In the genomic region with DNA sequence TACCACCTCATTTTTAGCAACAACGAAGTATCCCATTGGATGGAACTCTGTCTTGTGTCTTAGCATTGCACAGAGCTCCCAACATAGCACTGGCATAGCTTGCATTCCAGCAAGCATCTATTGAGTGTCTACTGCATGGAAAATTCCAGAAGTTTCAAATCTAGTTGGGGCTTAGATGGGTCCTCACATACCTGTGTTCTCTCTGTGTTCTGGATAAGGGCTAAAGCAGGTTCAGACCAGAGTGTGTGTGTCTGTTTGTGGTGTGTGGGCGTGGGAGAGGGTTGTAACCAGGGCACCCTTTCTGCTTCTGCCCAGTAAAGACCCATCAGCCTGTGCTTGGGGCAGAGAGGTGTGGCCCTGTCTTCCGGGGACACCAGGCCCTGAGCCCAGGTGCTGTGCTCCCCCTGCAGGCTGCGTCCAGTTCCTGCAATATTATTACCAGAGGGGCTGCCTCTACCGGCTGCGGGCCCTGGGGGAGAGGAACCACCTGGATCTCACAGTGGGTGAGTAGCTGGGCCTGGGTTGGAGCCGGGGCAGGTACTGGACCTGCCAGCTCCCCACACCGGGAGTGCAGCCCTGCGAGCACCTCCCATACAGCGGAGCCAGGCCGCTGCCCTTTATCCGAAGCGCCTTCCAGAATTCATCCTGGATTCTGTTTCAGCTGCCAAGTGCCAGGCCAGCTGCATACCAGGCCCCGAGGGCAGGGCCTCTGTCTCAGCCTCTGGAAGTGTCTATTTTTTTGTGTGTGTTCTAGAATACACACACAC, we compare ENCODE assay signal across 8 cellular contexts. TPM values are rescaled to one million over a fixed set of nuclear protein-coding genes. Genes with fewer than 3 reads are reported as not detected.
DNase-seq lines count a peak whose midpoint lies in the region; ATAC-seq and TF ChIP-seq lines count a peak whose summit lies in the region.

No MANE protein-coding gene starts in this region.

- no peaks in the 10 kb centered on the region for H3K36me3 ChIP-seq in right lobe of liver

- H3K36me3 Mint-ChIP-seq in activated B cell treated with CpG ODN at 0.5 μM for 24 hours (ENCODE audit: low read depth): peaks cover 4% of the 10 kb centered on the region
- H3K36me3 Mint-ChIP-seq in central memory CD8-positive, alpha-beta T cell (ENCODE audit: insufficient read depth): peaks cover 10% of the 10 kb centered on the region

- intact Hi-C loops in activated B cell treated with CpG ODN at 0.5 μM for 24 hours (cut with micrococcal nuclease) (loop anchor here (1.0 to 5.0 kb wide), 5 partner anchors 60 to 281 kb away; a partner anchor contains a TSS), right lobe of liver (cut with DNase I) (loop anchor here (5.0 kb wide), 1 partner anchor 71 kb away; no protein-coding TSS in a partner anchor)

- peak; percentile 75 for ATAC-seq in GM18498 (IDR thresholded peaks at IDR 0.05; ENCODE audit: unreplicated experiment)
- peak; percentile 66 for ATAC-seq in HG03039 (IDR thresholded peaks at IDR 0.05; ENCODE audit: unreplicated experiment)
- peak; percentile 91 for ATAC-seq in activated B cell treated with CpG ODN at 0.5 μM for 24 hours (ENCODE audit: low read depth)
- ATAC-seq in central memory CD8-positive, alpha-beta T cell (replicated peaks; ENCODE audit: extremely low read depth, poor library complexity, severe bottlenecking): peak; percentile 76
- peak; percentile 91 to 95 (median 92) for ATAC-seq in right lobe of liver

- 15% methylated on average over 3 of the region's 14 CpGs for WGBS in right lobe of liver (ENCODE audit: insufficient coverage, low coverage, low lambda C conversion rate, missing lambda C conversion rate)

- no peak overlapping the region for H3K27ac ChIP-seq in right lobe of liver

- POLR2A ChIA-PET in activated B cell treated with CpG ODN at 0.5 μM for 24 hours (lab: Charles Lee): interaction anchor here (0.5 to 33.0 kb wide), 4 partner anchors 29 to 275 kb away, joined by 3 to 1155 read pairs (median 3); a partner anchor contains a TSS

- H3K4me3 ChIP-seq in right lobe of liver: no peak overlapping the region

- no peaks in the 10 kb centered on the region for H3K9me3 ChIP-seq in right lobe of liver

- no peak overlapping the region for H3K4me3 Mint-ChIP-seq in activated B cell treated with CpG ODN at 0.5 μM for 24 hours
- no peak overlapping the region for H3K4me3 Mint-ChIP-seq in central memory CD8-positive, alpha-beta T cell

- H3K4me1 ChIP-seq in right lobe of liver: peaks cover 0 to 9% (median 4%) of the 10 kb centered on the region in 4 donors

- no peaks in the 10 kb centered on the region for H3K27me3 Mint-ChIP-seq in activated B cell treated with CpG ODN at 0.5 μM for 24 hours
- no peaks in the 10 kb centered on the region for H3K27me3 Mint-ChIP-seq in central memory CD8-positive, alpha-beta T cell

- TF ChIP-seq CTCF in activated B cell treated with CpG ODN at 0.5 μM for 24 hours (IDR thresholded peaks at IDR 0.05) (no peak), right lobe of liver (IDR thresholded peaks at IDR 0.05) (peak; percentile 79 to 95 (median 86))

- peaks cover 17% of the 10 kb centered on the region for H3K4me1 Mint-ChIP-seq in activated B cell treated with CpG ODN at 0.5 μM for 24 hours
- H3K4me1 Mint-ChIP-seq in central memory CD8-positive, alpha-beta T cell: peaks cover 6% of the 10 kb centered on the region

- CTCF ChIA-PET in activated B cell treated with CpG ODN at 0.5 μM for 24 hours (lab: Charles Lee): interaction anchor here (0.7 to 15.0 kb wide), 11 partner anchors 9 to 439 kb away, joined by 3 to 387 read pairs (median 5); a partner anchor contains a TSS

- no peaks in the 10 kb centered on the region for H3K9me3 Mint-ChIP-seq in activated B cell treated with CpG ODN at 0.5 μM for 24 hours
- H3K9me3 Mint-ChIP-seq in central memory CD8-positive, alpha-beta T cell: no peaks in the 10 kb centered on the region

- no peaks in the 10 kb centered on the region for H3K27me3 ChIP-seq in right lobe of liver

- DNase-seq in A172 (ENCODE audit: low spot score): peak; percentile 71
- DNase-seq in NCI-H2196 (lab: John Stamatoyannopoulos, UW; ENCODE audit: unreplicated experiment): peak; percentile 64
- peak; percentile 72 for DNase-seq in activated B cell treated with CpG ODN at 0.5 μM for 24 hours
- DNase-seq in central memory CD8-positive, alpha-beta T cell (ENCODE audit: low spot score in 2 of 2): peak; percentile 62 to 66
- DNase-seq in right lobe of liver: peak; percentile 79 to 82 (median 82)
- peak; percentile 68 to 70 for DNase-seq in stimulated activated CD8-positive, alpha-beta memory T cell treated with anti-CD3 and anti-CD28 coated beads, Interleukin-15, amount 100 ng/mL, for 48 hours (ENCODE audit: low read depth in 2 of 2)

- H3K27ac Mint-ChIP-seq in activated B cell treated with CpG ODN at 0.5 μM for 24 hours: peak overlapping the region; percentile 66
- H3K27ac Mint-ChIP-seq in central memory CD8-positive, alpha-beta T cell (ENCODE audit: low read depth): no peak overlapping the region

- no peak for TF ChIP-seq POLR2A in right lobe of liver (IDR thresholded peaks at IDR 0.05)

RNA-seq across cellular contexts. Expression of a gene that starts 20.3 kb away (rescaled TPM):
- 1.8 and 2.7 TPM in 2 replicates for total RNA-seq in A172 (2014; rRNA removed; shearing (Covaris generic))
- total RNA-seq in activated B cell treated with CpG ODN at 0.5 μM for 24 hours: 133 and 142 TPM in 2 replicates
- total RNA-seq in right lobe of liver: 10 to 100 TPM in 2 of 6 experiments, 1 to 10 TPM in 4; 3.7 to 16.2 (median 5.0) TPM

RNA-seq across cellular contexts. Expression of a gene that starts 30.6 kb away (rescaled TPM):
- total RNA-seq in A172 (2014; rRNA removed; shearing (Covaris generic)): 1.9 and 2.4 TPM in 2 replicates
- 36.0 and 40.3 TPM in 2 replicates for total RNA-seq in activated B cell treated with CpG ODN at 0.5 μM for 24 hours
- 10 to 100 TPM in 3 of 6 experiments, 1 to 10 TPM in 3; 3.7 to 20.0 (median 9.3) TPM for total RNA-seq in right lobe of liver
